In genomic region chr18:9436176-9436575, GRCh38 we compare ENCODE assay signal across 18 cellular contexts.
"Had no signal": no experiment of that assay in that cellular context is flagged by ENCODE, and none has a peak within 500 bp of the region (broad histone marks: within the 10 kb centered on the region; RNA-seq: fewer than 3 reads in every experiment).

No MANE protein-coding gene starts in this region.

- H3K4me3 Mint-ChIP-seq: activated B cell treated with CpG ODN at 0.5 μM for 24 hours; activated CD8-positive, alpha-beta T cell treated with anti-CD3 and anti-CD28 coated beads, Interleukin-2, amount 10 ng/mL, durations not matched to agents 7 days and 5 days; stimulated activated naive B cell treated with anti-CD40 and anti-IgM and Interleukin-4, amounts not matched to agents 10 μg/mL and 1 μg/mL and 100 μg/mL, for 72 hours had no signal

- H3K4me1 ChIP-seq: parathyroid adenoma, thyroid gland, uterus had no signal

- H3K4me3 ChIP-seq: thyroid gland, uterus had no signal

- H3K9me3 ChIP-seq: thyroid gland, uterus had no signal

- H3K36me3 ChIP-seq: thyroid gland, uterus had no signal

- DNase-seq: activated B cell treated with CpG ODN at 0.5 μM for 24 hours; activated CD4-positive, alpha-beta T cell treated with anti-CD3 and anti-CD28 coated beads for 48 hours; activated CD8-positive, alpha-beta memory T cell treated with anti-CD3 and anti-CD28 coated beads, Interleukin-2, amount 50 U/mL, for 4 hours; activated CD8-positive, alpha-beta T cell treated with anti-CD3 and anti-CD28 coated beads, Interleukin-2, amount 10 ng/mL, durations not matched to agents 7 days and 5 days; activated gamma-delta T cell; activated T-cell treated with anti-CD3 and anti-CD28 coated beads, Interleukin-2, amount 50 U/mL, for 48 hours; caudate nucleus; hypothalamus; kidney glomerular epithelial cell; stimulated activated CD4-positive, alpha-beta T cell treated with anti-CD3 and anti-CD28 coated beads, Interleukin-15, amount 100 ng/mL, for 24 hours; stimulated activated CD4-positive, alpha-beta T cell treated with anti-CD3 and anti-CD28 coated beads, Interleukin-4, amount 100 ng/mL, for 1 hour; stimulated activated naive B cell treated with anti-CD40 and anti-IgM and Interleukin-4, amounts not matched to agents 10 μg/mL and 1 μg/mL and 100 μg/mL, for 72 hours; T-helper 2 cell; thyroid gland; uterus had no signal

- H3K27ac ChIP-seq: parathyroid adenoma, thyroid gland, uterus had no signal

- ATAC-seq: activated CD8-positive, alpha-beta T cell treated with anti-CD3 and anti-CD28 coated beads, Interleukin-2, amount 10 ng/mL, durations not matched to agents 7 days and 5 days; activated naive CD4-positive, alpha-beta T cell treated with anti-CD3 and anti-CD28 coated beads, Interleukin-2, amount 50 U/mL, for 72 hours; esophagus mucosa; stimulated activated naive B cell treated with anti-CD40 and anti-IgM and Interleukin-4, amounts not matched to agents 10 μg/mL and 1 μg/mL and 100 μg/mL, for 72 hours had no signal

- H3K36me3 Mint-ChIP-seq: activated naive CD4-positive, alpha-beta T cell treated with anti-CD3 and anti-CD28 coated beads, Interleukin-2, amount 50 U/mL, for 72 hours had no signal

- H3K27ac Mint-ChIP-seq: activated B cell treated with CpG ODN at 0.5 μM for 24 hours; activated CD8-positive, alpha-beta T cell treated with anti-CD3 and anti-CD28 coated beads, Interleukin-2, amount 10 ng/mL, durations not matched to agents 7 days and 5 days; activated naive CD4-positive, alpha-beta T cell treated with anti-CD3 and anti-CD28 coated beads, Interleukin-2, amount 50 U/mL, for 72 hours; stimulated activated naive B cell treated with anti-CD40 and anti-IgM and Interleukin-4, amounts not matched to agents 10 μg/mL and 1 μg/mL and 100 μg/mL, for 72 hours had no signal

- H3K27me3 ChIP-seq: thyroid gland, uterus had no signal

- H3K9me3 Mint-ChIP-seq: activated B cell treated with CpG ODN at 0.5 μM for 24 hours; activated naive CD4-positive, alpha-beta T cell treated with anti-CD3 and anti-CD28 coated beads, Interleukin-2, amount 50 U/mL, for 72 hours had no signal

- H3K27me3 Mint-ChIP-seq: activated B cell treated with CpG ODN at 0.5 μM for 24 hours had no signal
